In the genomic region with DNA sequence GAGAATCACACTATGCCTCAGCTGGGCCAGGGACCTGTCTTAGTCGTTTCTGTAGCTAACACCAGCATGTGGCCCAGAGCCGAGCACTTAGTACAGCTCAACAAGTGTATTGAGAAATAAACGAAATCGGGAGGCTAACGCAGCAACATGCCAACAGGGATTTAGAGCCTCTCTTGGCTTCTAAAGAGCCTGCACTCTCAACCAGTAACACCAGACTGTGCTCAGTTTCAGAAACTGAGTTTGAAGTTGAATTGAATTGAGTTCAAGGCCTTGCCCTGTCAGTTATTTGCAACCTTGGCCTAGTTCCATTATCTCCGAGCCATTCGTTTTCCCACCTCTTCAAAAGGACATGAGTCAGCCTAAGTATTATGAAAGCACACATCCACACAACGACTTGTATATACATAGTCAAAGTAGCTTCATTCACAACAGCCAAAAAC, we compare ENCODE assay signal across 1 cellular context.
TF ChIP-seq lines count a peak whose summit lies in the region.

No MANE protein-coding gene starts in this region.

TF ChIP-seq in IMR-90, 13 proteins besides CTCF, POLR2A, EP300 and RAD21 (continued from another document):
- TF ChIP-seq RFX5 (IDR thresholded peaks at IDR 0.05; ENCODE audit: low read depth, low read length) = no peak
- no peak for TF ChIP-seq FOS (IDR thresholded peaks at IDR 0.05; ENCODE audit: low read depth, low read length)
- TF ChIP-seq BHLHE40 (IDR thresholded peaks at IDR 0.05; ENCODE audit: low read depth, low read length) = no peak
- TF ChIP-seq, protein P1, sequence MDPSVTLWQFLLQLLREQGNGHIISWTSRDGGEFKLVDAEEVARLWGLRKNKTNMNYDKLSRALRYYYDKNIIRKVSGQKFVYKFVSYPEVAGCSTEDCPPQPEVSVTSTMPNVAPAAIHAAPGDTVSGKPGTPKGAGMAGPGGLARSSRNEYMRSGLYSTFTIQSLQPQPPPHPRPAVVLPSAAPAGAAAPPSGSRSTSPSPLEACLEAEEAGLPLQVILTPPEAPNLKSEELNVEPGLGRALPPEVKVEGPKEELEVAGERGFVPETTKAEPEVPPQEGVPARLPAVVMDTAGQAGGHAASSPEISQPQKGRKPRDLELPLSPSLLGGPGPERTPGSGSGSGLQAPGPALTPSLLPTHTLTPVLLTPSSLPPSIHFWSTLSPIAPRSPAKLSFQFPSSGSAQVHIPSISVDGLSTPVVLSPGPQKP (IDR thresholded peaks at IDR 0.05; ENCODE audit: borderline replicate concordance, low read depth, low read length) = no peak
- TF ChIP-seq RCOR1 (IDR thresholded peaks at IDR 0.05; ENCODE audit: insufficient replicate concordance, low read length) = no peak
